2 cellular contexts compared by ENCODE assay signal in the genomic region with DNA sequence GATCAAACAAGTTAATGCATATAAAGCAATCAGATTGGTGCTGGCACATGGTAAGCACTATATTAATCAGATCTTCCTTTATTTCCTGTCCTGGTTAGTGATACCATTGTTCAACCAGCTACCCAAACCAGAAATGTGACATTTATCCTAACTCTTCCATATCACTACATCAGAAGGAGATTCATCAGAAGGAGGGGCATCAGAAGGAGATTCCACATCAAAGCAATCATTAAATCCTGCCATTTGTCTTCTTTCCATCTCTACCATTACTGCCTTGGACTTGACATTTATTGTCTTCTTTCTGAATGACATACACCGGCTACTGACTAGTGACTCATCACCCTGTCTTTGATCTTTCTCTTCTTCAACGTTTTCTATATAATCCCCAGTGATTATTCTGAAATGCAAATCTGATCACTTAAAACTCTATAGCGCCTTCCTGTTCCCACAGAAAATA.
A peak's percentile ranks its signal among the peaks of the same experiment; 100 is the strongest.
TF ChIP-seq lines count a peak whose summit lies in the region.

No MANE protein-coding gene starts in this region.

TF ChIP-seq in SK-N-SH treated with all-trans-retinoic acid at 6 μM for 48 hours, 23 proteins besides CTCF, POLR2A, EP300 and RAD21 (continued from another document):
- TF ChIP-seq ISL1 (CRISPR knock-in tag; IDR thresholded peaks at IDR 0.05) = peak; percentile 8; the same call in 1 of the 2 replicates
TF ChIP-seq in SK-N-SH treated with all-trans-retinoic acid at 6 μM for 48 hours: peak in this region for 1.

TF ChIP-seq in SK-N-SH, 30 proteins besides CTCF, POLR2A, EP300 and RAD21 (continued from another document):
- TF ChIP-seq, protein P1, sequence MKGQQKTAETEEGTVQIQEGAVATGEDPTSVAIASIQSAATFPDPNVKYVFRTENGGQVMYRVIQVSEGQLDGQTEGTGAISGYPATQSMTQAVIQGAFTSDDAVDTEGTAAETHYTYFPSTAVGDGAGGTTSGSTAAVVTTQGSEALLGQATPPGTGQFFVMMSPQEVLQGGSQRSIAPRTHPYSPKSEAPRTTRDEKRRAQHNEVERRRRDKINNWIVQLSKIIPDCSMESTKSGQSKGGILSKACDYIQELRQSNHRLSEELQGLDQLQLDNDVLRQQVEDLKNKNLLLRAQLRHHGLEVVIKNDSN (IDR thresholded peaks at IDR 0.05; ENCODE audit: borderline replicate concordance, low read depth) = no peak
- TF ChIP-seq RXRA (IDR thresholded peaks at IDR 0.05; ENCODE audit: borderline replicate concordance, low read depth) = no peak
